Comparison of ENCODE assay signal across 8 cellular contexts in genomic region chr17:62093188-62094155, GRCh38. TPM values are rescaled to one million over a fixed set of nuclear protein-coding genes. Genes with fewer than 3 reads are reported as not detected.
DNase-seq lines count a peak whose midpoint lies in the region; ATAC-seq and TF ChIP-seq lines count a peak whose summit lies in the region.
"Had no signal": no experiment of that assay in that cellular context is flagged by ENCODE, and none has a peak within 500 bp of the region (broad histone marks: within the 10 kb centered on the region; RNA-seq: fewer than 3 reads in every experiment).

No MANE protein-coding gene starts in this region.

- POLR2A ChIA-PET in HCT116 (lab: Charles Lee), result interaction anchor here (1.0 to 1.1 kb wide), 2 partner anchors 13 to 28 kb away, joined by 4 read pairs; no protein-coding TSS in a partner anchor

- H4K20me1 ChIP-seq in HCT116 (ENCODE audit: insufficient read depth), result no peaks in the 10 kb centered on the region

- no peaks in the 10 kb centered on the region for H3K79me2 ChIP-seq in HCT116 (ENCODE audit: insufficient read depth, low read length)

- H2AFZ ChIP-seq in HCT116 (ENCODE audit: low read depth, low read length, poor library complexity, severe bottlenecking), result peak overlapping the region; percentile 49

- no peaks in the 10 kb centered on the region for H3K27me3 ChIP-seq in HCT116 (ENCODE audit: insufficient read depth, low read length)
- no peaks in the 10 kb centered on the region for H3K27me3 ChIP-seq in suprapubic skin

- 73% methylated on average over 7 of the region's 7 CpGs for WGBS in suprapubic skin

- peak; percentile 96 for ATAC-seq in GM18858 (IDR thresholded peaks at IDR 0.05; ENCODE audit: unreplicated experiment)
- ATAC-seq in HCT116, result peak; percentile 96

- TF ChIP-seq EP300 in suprapubic skin (IDR thresholded peaks at IDR 0.05), result no peak

- H3K4me3 ChIP-seq in HCT116 (replicated peaks in 1 of 2; ENCODE audit: low read depth in 1 of 2, low read length in 2 of 2) (no peak overlapping the region), foreskin fibroblast (ENCODE audit: low read depth in 1 of 2, low read length in 2 of 2) (no peak overlapping the region), suprapubic skin (no peak overlapping the region)
- H3K4me3 ChIP-seq: skin epidermis had no signal

- peaks cover 7 to 20% of the 10 kb centered on the region in 2 experiments for H3K4me1 ChIP-seq in HCT116 (ENCODE audit: control insufficient read depth in 1 of 2, insufficient read depth in 2 of 2, low read length in 2 of 2)
- H3K4me1 ChIP-seq in suprapubic skin, result no peaks in the 10 kb centered on the region

- RAD21 ChIA-PET in HCT116 (lab: Charles Lee; ENCODE audit: low non-redundant PET in 1 of 2, low total read pairs in 2 of 2, uncharacterized antibody in 2 of 2, unreplicated experiment in 2 of 2), result interaction anchor here in 1 of 2 experiments (1.6 kb wide), 1 partner anchor 16 kb away, joined by 3 read pairs; no protein-coding TSS in a partner anchor

- no TSS peak for BruUV-seq in HCT116 (replicated peaks; lab: Mats Ljungman, UMichigan)

- DNase-seq in HCT116 (ENCODE audit: low read depth, low spot score) (peak; percentile 90), NCI-H226 (peak; percentile 78), foreskin fibroblast (peak; percentile 85 to 91), NCI-H2196 treated with DMSO at 0.1 percent for 48 hours (lab: John Stamatoyannopoulos, UW; ENCODE audit: unreplicated experiment) (no peak), DMS153 (lab: John Stamatoyannopoulos, UW) (no peak), suprapubic skin (ENCODE audit: low spot score in 2 of 2) (no peak)

- H3K9me3 ChIP-seq in HCT116 (ENCODE audit: control insufficient read depth in 1 of 2, insufficient read depth in 1 of 2, low read depth in 1 of 2, low read length in 2 of 2) (no peaks in the 10 kb centered on the region), suprapubic skin (no peaks in the 10 kb centered on the region)

- intact Hi-C loops in HCT116 (cut with micrococcal nuclease), result no loop called here

- peak overlapping the region; percentile 27 for H3K9ac ChIP-seq in HCT116 (ENCODE audit: low read length)

- no peak for TF ChIP-seq CTCF in HCT116 (IDR thresholded peaks at IDR 0.05 in 2 of 3, conservative IDR thresholded peaks at IDR 0.05 in 1 of 3; ENCODE audit: borderline replicate concordance in 1 of 3, insufficient read depth in 1 of 3, low read depth in 2 of 3, low read length in 2 of 3)
- TF ChIP-seq CTCF in foreskin fibroblast (IDR thresholded peaks at IDR 0.05; ENCODE audit: low read depth, low read length), result no peak
- no peak for TF ChIP-seq CTCF in suprapubic skin (IDR thresholded peaks at IDR 0.05)

- H3K36me3 ChIP-seq in HCT116 (ENCODE audit: control insufficient read depth in 1 of 2, insufficient read depth in 2 of 2, low read length in 2 of 2) (no peaks in the 10 kb centered on the region), suprapubic skin (no peaks in the 10 kb centered on the region)

- H3K9me2 ChIP-seq in HCT116 (ENCODE audit: insufficient read depth), result no peaks in the 10 kb centered on the region

- H3K27ac ChIP-seq in HCT116 (ENCODE audit: low read depth, low read length) (peak overlapping the region; percentile 2; the same call in 1 of the 2 replicates), suprapubic skin (no peak overlapping the region)

- no peak for TF ChIP-seq POLR2A in HCT116 (IDR thresholded peaks at IDR 0.05; ENCODE audit: borderline replicate concordance, extremely low read depth, insufficient read depth, insufficient read length)
- no peak for TF ChIP-seq POLR2A in suprapubic skin (IDR thresholded peaks at IDR 0.05)

- CTCF ChIA-PET in HCT116 (lab: Charles Lee), result interaction anchor here (2.3 kb wide), 1 partner anchor 16 kb away, joined by 15 read pairs; no protein-coding TSS in a partner anchor

- peak overlapping the region; percentile 57 for H3K4me2 ChIP-seq in HCT116 (ENCODE audit: low read length)

- no peak for TF ChIP-seq RAD21 in HCT116 (IDR thresholded peaks at IDR 0.05; ENCODE audit: low read depth)

TF ChIP-seq in HCT116, 20 proteins besides CTCF, POLR2A, EP300 and RAD21:
- TF ChIP-seq ELF1 (IDR thresholded peaks at IDR 0.05; ENCODE audit: borderline replicate concordance, low read depth) (no peak), SRF (IDR thresholded peaks at IDR 0.05; ENCODE audit: low read depth) (peak; percentile 52; the same call in 1 of the 2 replicates), REST (IDR thresholded peaks at IDR 0.05; ENCODE audit: low read depth) (no peak), TCF7L2 (IDR thresholded peaks at IDR 0.05; ENCODE audit: borderline replicate concordance, extremely low read depth, insufficient read depth, insufficient read length) (no peak), CEBPB (IDR thresholded peaks at IDR 0.05; ENCODE audit: low read depth) (peak; percentile 34), EZH2 (IDR thresholded peaks at IDR 0.05) (no peak), YY1 (IDR thresholded peaks at IDR 0.05; ENCODE audit: extremely low read depth, insufficient replicate concordance, low read depth, low read length) (no peak), SP1 (IDR thresholded peaks at IDR 0.05; ENCODE audit: low read depth) (peak; percentile 75), FOSL1 (IDR thresholded peaks at IDR 0.05; ENCODE audit: low read depth) (peak; percentile 94), ZBTB33 (IDR thresholded peaks at IDR 0.05; ENCODE audit: extremely low read depth, insufficient replicate concordance, low read length) (no peak), ZFX (IDR thresholded peaks at IDR 0.05) (no peak), EZH2phosphoT487 (IDR thresholded peaks at IDR 0.05; ENCODE audit: borderline replicate concordance) (no peak), SIN3A (IDR thresholded peaks at IDR 0.05; ENCODE audit: low read depth) (peak; percentile 72), CBX3 (IDR thresholded peaks at IDR 0.05; ENCODE audit: low read depth) (peak; percentile 80; the same call in 1 of the 2 replicates), POLR2AphosphoS5 (IDR thresholded peaks at IDR 0.05; ENCODE audit: low read depth, low read length) (no peak; the same call in 1 of the 2 replicates), JUND (IDR thresholded peaks at IDR 0.05) (peak; percentile 91), EGR1 (IDR thresholded peaks at IDR 0.05; ENCODE audit: low read depth) (no peak), ZNF274 (IDR thresholded peaks at IDR 0.05; ENCODE audit: low read depth, low read length) (no peak)
- TF ChIP-seq, protein P1, sequence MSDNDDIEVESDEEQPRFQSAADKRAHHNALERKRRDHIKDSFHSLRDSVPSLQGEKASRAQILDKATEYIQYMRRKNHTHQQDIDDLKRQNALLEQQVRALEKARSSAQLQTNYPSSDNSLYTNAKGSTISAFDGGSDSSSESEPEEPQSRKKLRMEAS (IDR thresholded peaks at IDR 0.05), result peak; percentile 22; the same call in 1 of the 2 replicates
- TF ChIP-seq, protein P2, sequence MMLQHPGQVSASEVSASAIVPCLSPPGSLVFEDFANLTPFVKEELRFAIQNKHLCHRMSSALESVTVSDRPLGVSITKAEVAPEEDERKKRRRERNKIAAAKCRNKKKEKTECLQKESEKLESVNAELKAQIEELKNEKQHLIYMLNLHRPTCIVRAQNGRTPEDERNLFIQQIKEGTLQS (IDR thresholded peaks at IDR 0.05), result no peak

RNA-seq across cellular contexts. Expression of gene MED13, which starts 28.4 kb away (rescaled TPM):
- 96.0 TPM for total RNA-seq in HCT116 (2021; ENCODE audit: unreplicated experiment)
- polyA plus RNA-seq in HCT116 (2012), result 20.4 and 21.2 TPM in 2 replicates
- total RNA-seq in suprapubic skin, result 100 to 1,000 TPM in 1 of 4 donors, 10 to 100 TPM in 3; 58.8 to 129 (median 75.9) TPM

Comparison
In these comparisons a context has a peak if more than half of its experiments do, and no peak if none do; other contexts are left out.
1. DNase-seq: peak in HCT116 (single experiment), NCI-H226 (single experiment) and foreskin fibroblast (2 of 2); none in NCI-H2196 treated with DMSO at 0.1 percent for 48 hours (single experiment), DMS153 (single experiment) and suprapubic skin (0 of 2).